8 cellular contexts compared by ENCODE assay signal in the genomic region with DNA sequence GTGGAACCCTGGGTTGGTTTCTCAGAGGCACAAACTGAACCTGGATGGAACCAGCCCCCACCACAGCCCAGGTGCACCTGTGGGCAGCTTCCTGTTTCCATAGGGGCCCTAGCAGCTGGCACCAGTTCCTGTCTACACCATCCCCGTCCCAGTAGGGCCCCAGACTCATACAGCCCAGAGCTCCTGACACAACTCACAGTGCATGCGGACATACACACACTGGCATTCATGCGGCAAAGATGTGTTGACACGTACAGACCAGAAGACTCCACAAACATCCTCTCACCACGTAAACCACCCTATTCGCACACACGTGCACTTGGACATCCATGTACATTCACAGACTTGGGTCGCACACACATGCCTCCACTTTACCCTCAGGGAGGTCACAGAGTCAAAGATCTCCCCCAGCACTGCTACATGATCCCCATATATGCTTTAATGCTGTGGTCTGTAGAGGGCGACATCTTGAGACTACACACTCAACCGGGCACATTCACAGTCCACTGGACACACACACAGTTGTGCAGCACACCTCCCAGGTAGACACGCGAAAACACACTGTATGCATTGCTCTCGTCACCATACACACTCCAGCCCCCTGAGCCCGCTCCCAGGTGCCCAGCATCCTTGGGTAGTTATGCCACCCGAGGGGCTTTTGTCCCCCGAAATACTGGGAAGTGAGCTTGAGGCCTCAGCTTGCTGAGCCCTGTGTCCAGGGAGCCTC. TPM values are rescaled to one million over a fixed set of nuclear protein-coding genes. Genes with fewer than 3 reads are reported as not detected.
DNase-seq lines count a peak whose midpoint lies in the region; ATAC-seq and TF ChIP-seq lines count a peak whose summit lies in the region.

No MANE protein-coding gene starts in this region.

- no peaks in the 10 kb centered on the region for H3K9me3 ChIP-seq in ectodermal cell (ENCODE audit: control insufficient read depth, low read length)
- no peaks in the 10 kb centered on the region for H3K9me3 ChIP-seq in neural progenitor cell (ENCODE audit: low read depth)

- peaks cover 56% of the 10 kb centered on the region for H3K4me1 Mint-ChIP-seq in CD14-positive monocyte
- peaks cover 69% of the 10 kb centered on the region for H3K4me1 Mint-ChIP-seq in neural progenitor cell

- peaks cover 25 to 26% of the 10 kb centered on the region in 2 donors for H3K36me3 Mint-ChIP-seq in CD14-positive monocyte
- no peaks in the 10 kb centered on the region for H3K36me3 Mint-ChIP-seq in neural progenitor cell

- no peak overlapping the region for H3K4me3 ChIP-seq in ectodermal cell (ENCODE audit: insufficient read depth, low read depth, low read length)
- no peak overlapping the region for H3K4me3 ChIP-seq in neural progenitor cell

- no peak overlapping the region for H3K4me2 ChIP-seq in neural progenitor cell

- H3K27me3 Mint-ChIP-seq in CD14-positive monocyte (ENCODE audit: low read depth in 3 of 3) (peaks cover 13 to 36% (median 24%) of the 10 kb centered on the region in 3 donors), neural progenitor cell (ENCODE audit: insufficient read depth, low read depth) (peaks cover 4% of the 10 kb centered on the region)

- no peaks in the 10 kb centered on the region for H3K36me3 ChIP-seq in ectodermal cell (ENCODE audit: control insufficient read depth, insufficient read depth, low read length)
- no peaks in the 10 kb centered on the region for H3K36me3 ChIP-seq in neural progenitor cell

- intact Hi-C loops in CD14-positive monocyte (cut with micrococcal nuclease), result loop anchor here in 1 of 2 donors (5.0 kb wide), 1 partner anchor 33 kb away; no protein-coding TSS in a partner anchor

- H2AFZ ChIP-seq in neural progenitor cell (replicated peaks), result no peak overlapping the region

- ATAC-seq in GM18868 (IDR thresholded peaks at IDR 0.05; ENCODE audit: unreplicated experiment) (peak; percentile 47), HG02981 (IDR thresholded peaks at IDR 0.05; ENCODE audit: unreplicated experiment) (peak; percentile 47)

- H3K4me1 ChIP-seq in ectodermal cell (ENCODE audit: control insufficient read depth, insufficient read depth, low read length), result peaks cover 49% of the 10 kb centered on the region
- H3K4me1 ChIP-seq in neural progenitor cell, result peaks cover 36% of the 10 kb centered on the region

- peak; percentile 46 for TF ChIP-seq CTCF in CD14-positive monocyte (IDR thresholded peaks at IDR 0.05)
- peak; percentile 53 for TF ChIP-seq CTCF in neural progenitor cell (IDR thresholded peaks at IDR 0.05)

- H3K27me3 ChIP-seq in ectodermal cell (ENCODE audit: control insufficient read depth, insufficient read depth, low read length, poor library complexity, severe bottlenecking) (no peaks in the 10 kb centered on the region), neural progenitor cell (no peaks in the 10 kb centered on the region)

- H3K27ac ChIP-seq in ectodermal cell (ENCODE audit: insufficient read depth, low read depth, low read length, poor library complexity, severe bottlenecking) (peak overlapping the region; percentile 8), neural progenitor cell (no peak overlapping the region)

- H3K79me2 ChIP-seq in neural progenitor cell (ENCODE audit: low read depth), result peaks cover 94% of the 10 kb centered on the region

- H3K4me3 Mint-ChIP-seq in CD14-positive monocyte, result peak overlapping the region; percentile 45 to 83
- peak overlapping the region; percentile 73 for H3K4me3 Mint-ChIP-seq in neural progenitor cell

- peak overlapping the region in 5 of 7 donors; percentile 33 to 75 (median 63) for H3K27ac Mint-ChIP-seq in CD14-positive monocyte
- peak overlapping the region; percentile 86 for H3K27ac Mint-ChIP-seq in neural progenitor cell

- WGBS in ectodermal cell, 2 experiments, result 89 to 90% methylated on average over 16 of the region's 16 CpGs

- no peak for DNase-seq in CD14-positive monocyte (ENCODE audit: low spot score)
- peak; percentile 88 for DNase-seq in OCI-M1 (lab: John Stamatoyannopoulos, UW)
- DNase-seq in neural progenitor cell (ENCODE audit: low spot score), result peak; percentile 52
- no peak for DNase-seq in foreskin melanocyte
- no peak for DNase-seq in middle frontal gyrus (ENCODE audit: extremely low spot score, low spot score)

- peaks cover 22% of the 10 kb centered on the region for H3F3A ChIP-seq in neural progenitor cell (ENCODE audit: low read depth)

- H4K20me1 ChIP-seq in neural progenitor cell (ENCODE audit: low read depth), result peaks cover 38% of the 10 kb centered on the region

- H3K9ac ChIP-seq in neural progenitor cell, result no peak overlapping the region

- H3K9me3 Mint-ChIP-seq in CD14-positive monocyte, result peaks cover 0 to 2% (median 0%) of the 10 kb centered on the region in 7 donors
- no peaks in the 10 kb centered on the region for H3K9me3 Mint-ChIP-seq in neural progenitor cell

RNA-seq across cellular contexts. Expression of gene CXXC5, which starts 22.4 kb away (rescaled TPM):
- 10 to 100 TPM; 33.7 to 37.2 TPM for polyA plus RNA-seq in CD14-positive monocyte
- 45.6 TPM for polyA plus RNA-seq in ectodermal cell (2013, experiment 1 of 4)
- 46.4 TPM for polyA plus RNA-seq in ectodermal cell (2013, experiment 2 of 4)
- polyA plus RNA-seq in ectodermal cell (2013, experiment 3 of 4), result 36.6 TPM
- polyA plus RNA-seq in ectodermal cell (2013, experiment 4 of 4), result 37.7 TPM
- 17.2 and 25.6 TPM in 2 replicates for total RNA-seq in neural progenitor cell (ENCODE audit: low replicate concordance)

Comparison
In these comparisons a context has a peak if more than half of its experiments do, and no peak if none do; other contexts are left out.
1. DNase-seq: peak in OCI-M1 (single experiment) and neural progenitor cell (single experiment); none in CD14-positive monocyte (single experiment), foreskin melanocyte (single experiment) and middle frontal gyrus (single experiment).